ENCODE assay signal across 8 cellular contexts in the genomic region with DNA sequence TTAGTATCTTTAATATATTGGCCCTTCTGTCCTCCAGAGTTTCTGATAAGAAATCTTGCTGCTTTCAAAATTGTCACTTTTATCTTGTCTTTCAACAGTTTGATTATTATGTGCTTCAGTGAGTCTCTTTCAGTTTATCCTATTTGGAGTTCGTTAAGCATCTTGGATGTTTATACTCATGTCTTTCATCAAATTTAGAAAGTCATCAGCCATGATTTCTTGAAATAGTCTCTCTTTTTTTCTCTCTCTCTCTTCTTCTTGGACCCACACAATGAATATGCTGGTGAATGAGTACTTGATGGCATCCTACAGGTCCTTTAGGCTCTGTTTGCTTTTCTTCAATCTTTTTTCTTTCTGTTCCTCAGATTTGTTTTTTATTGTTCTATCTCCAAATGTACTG.
"Had no signal": no experiment of that assay in that cellular context is flagged by ENCODE, and none has a peak within 500 bp of the region (broad histone marks: within the 10 kb centered on the region; RNA-seq: fewer than 3 reads in every experiment).

No MANE protein-coding gene starts in this region.

- DNase-seq: GM23248, GOT3, H7, H9, HCEC 1CT, HFFc6 had no signal

- H3K27ac ChIP-seq: GM23248 had no signal

- H3K4me3 ChIP-seq: GM23248, GM23338, HAP-1 had no signal

- H3K9me3 ChIP-seq: HAP-1 had no signal

- H3K4me1 ChIP-seq: HAP-1 had no signal

- H3K36me3 ChIP-seq: HAP-1 had no signal
